In the genomic region with DNA sequence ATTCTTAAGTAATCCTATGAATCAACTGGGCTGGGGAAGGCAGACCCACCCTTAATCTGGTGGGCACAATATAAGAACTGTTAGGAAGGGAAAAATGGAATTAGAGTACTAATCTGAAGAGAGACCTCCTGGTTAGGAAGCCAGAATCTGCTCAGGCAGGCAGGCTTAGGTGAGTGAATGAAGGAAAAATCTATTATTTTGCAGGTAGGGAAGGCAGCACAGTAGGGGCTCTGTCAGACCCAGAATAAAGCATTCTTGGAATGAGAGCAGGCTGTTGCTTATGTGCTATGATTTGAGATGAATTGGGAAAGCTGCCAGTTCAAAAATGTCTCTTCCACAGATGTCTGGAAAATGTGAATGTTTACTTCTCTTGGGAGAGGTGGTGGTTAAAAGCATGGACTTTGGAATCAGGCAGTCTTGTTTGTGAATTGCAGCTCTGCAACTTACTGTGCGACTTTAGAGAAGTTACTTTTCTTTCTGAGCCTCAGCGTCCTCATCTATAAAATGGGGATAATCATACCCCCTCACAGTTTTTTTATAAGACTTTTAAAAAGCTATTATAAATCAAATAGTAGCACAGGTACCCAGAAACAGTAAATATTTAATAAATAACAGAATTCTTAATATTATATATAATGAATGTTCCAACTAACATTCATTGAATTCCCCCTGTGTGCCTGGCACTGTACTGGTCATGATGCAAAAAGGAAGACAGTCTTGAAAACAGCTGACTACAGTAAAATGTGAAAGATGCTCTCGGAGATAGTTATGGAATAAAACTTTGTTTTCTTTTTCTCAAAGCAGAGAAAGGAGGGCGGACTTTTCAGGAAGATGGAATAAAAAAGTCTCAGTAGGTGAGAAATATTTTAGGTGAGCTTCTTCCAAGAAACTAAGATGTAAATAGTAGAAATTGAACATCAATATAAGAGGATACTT, we compare ENCODE assay signal across 27 cellular contexts. TPM values are rescaled to one million over a fixed set of nuclear protein-coding genes. Genes with fewer than 3 reads are reported as not detected.
DNase-seq lines count a peak whose midpoint lies in the region; ATAC-seq, FAIRE-seq and TF ChIP-seq lines count a peak whose summit lies in the region.
"Had no signal": no experiment of that assay in that cellular context is flagged by ENCODE, and none has a peak within 500 bp of the region (broad histone marks: within the 10 kb centered on the region; RNA-seq: fewer than 3 reads in every experiment).

No MANE protein-coding gene starts in this region.

- no peak overlapping the region for H3K4me3 Mint-ChIP-seq in Calu3 (ENCODE audit: low read depth, unreplicated experiment)
- H3K4me3 Mint-ChIP-seq: activated CD4-positive, alpha-beta T cell treated with anti-CD3 and anti-CD28 coated beads, Interleukin-2, amount 10 ng/mL, durations not matched to agents 7 days and 5 days; activated T-cell treated with anti-CD3 and anti-CD28 coated beads, Interleukin-2, amount 50 U/mL, for 72 hours; CD4-positive, alpha-beta memory T cell; dendritic cell treated with granulocyte-macrophage colony-stimulating factor and Interleukin-4, amounts not matched to agents 40 ng/mL and 50 ng/mL, for 4 days; neural progenitor cell; type B pancreatic cell had no signal

- H3K9ac ChIP-seq in colonic mucosa (ENCODE audit: low read depth in 2 of 2, low read length in 2 of 2), result peak overlapping the region in 1 of 2 donors; percentile 27
- H3K9ac ChIP-seq in HepG2 (ENCODE audit: insufficient read depth, low read depth, low read length), result no peak overlapping the region
- H3K9ac ChIP-seq: neural progenitor cell had no signal

- POLR2A ChIA-PET in A549 (lab: Yijun Ruan, JAX), result interaction anchor here (1.1 kb wide), 1 partner anchor 16 kb away, joined by 8 read pairs; a partner anchor contains a TSS
- POLR2A ChIA-PET in HepG2 (lab: Yijun Ruan, JAX), result interaction anchor here (1.4 kb wide), 1 partner anchor 15 kb away, joined by 9 read pairs; a partner anchor contains a TSS

- intact Hi-C loops in colonic mucosa (cut with DNase I) (no loop called here), HepG2 (cut with micrococcal nuclease; ENCODE audit: unreplicated experiment) (no loop called here), Calu3 (cut with micrococcal nuclease; ENCODE audit: unreplicated experiment) (no loop called here)

- WGBS in A549 (ENCODE audit: missing lambda C conversion rate), result 43% methylated on average over 4 of the region's 4 CpGs
- WGBS in HepG2 (ENCODE audit: low lambda C conversion rate), result 47% methylated on average over 4 of the region's 4 CpGs

- peak; percentile 30 to 47; a peak in 4 of 6 replicates for ATAC-seq in A549
- ATAC-seq in HepG2, result peak; percentile 87
- ATAC-seq in GM21529 (IDR thresholded peaks at IDR 0.05; ENCODE audit: unreplicated experiment), result no peak
- ATAC-seq: activated T-cell treated with anti-CD3 and anti-CD28 coated beads, Interleukin-2, amount 50 U/mL, for 72 hours; right cardiac atrium had no signal

- H3K27me3 Mint-ChIP-seq in Calu3 (ENCODE audit: unreplicated experiment), result no peaks in the 10 kb centered on the region

- no peak overlapping the region for H3K27ac Mint-ChIP-seq in Calu3 (ENCODE audit: unreplicated experiment)
- H3K27ac Mint-ChIP-seq: activated CD4-positive, alpha-beta T cell treated with anti-CD3 and anti-CD28 coated beads, Interleukin-2, amount 10 ng/mL, durations not matched to agents 7 days and 5 days; activated T-cell treated with anti-CD3 and anti-CD28 coated beads, Interleukin-2, amount 50 U/mL, for 72 hours; CD4-positive, alpha-beta memory T cell; dendritic cell treated with granulocyte-macrophage colony-stimulating factor and Interleukin-4, amounts not matched to agents 40 ng/mL and 50 ng/mL, for 4 days; neural progenitor cell; type B pancreatic cell had no signal

- no peak overlapping the region for H2AFZ ChIP-seq in HepG2 (ENCODE audit: low read length)

- no peak for FAIRE-seq in A549 (lab: Jason Lieb, UNC)
- peak; percentile 55 for FAIRE-seq in HepG2 (lab: Jason Lieb, UNC)
- FAIRE-seq: A204.1, endometrium, GM19239, kidney had no signal

- H3K4me1 ChIP-seq in A549 (peaks cover 18% of the 10 kb centered on the region; the same call in 2 of the 3 replicates), colonic mucosa (no peaks in the 10 kb centered on the region), HepG2 (ENCODE audit: insufficient read depth, low read length) (peaks cover 28% of the 10 kb centered on the region)
- H3K4me1 ChIP-seq: Peyer's patch had no signal

- TF ChIP-seq RAD21 in A549 (conservative IDR thresholded peaks at IDR 0.05 in 1 of 2, IDR thresholded peaks at IDR 0.05 in 1 of 2), result no peak
- no peak for TF ChIP-seq RAD21 in HepG2 (CRISPR knock-in tag; IDR thresholded peaks at IDR 0.05)

- no peaks in the 10 kb centered on the region for H4K20me1 ChIP-seq in HepG2 (ENCODE audit: insufficient read depth, low read length)

- peak overlapping the region in 1 of 2 experiments; percentile 33; a peak in 1 of 6 replicates for H3K27ac ChIP-seq in A549
- peak overlapping the region; percentile 74 for H3K27ac ChIP-seq in colonic mucosa
- H3K27ac ChIP-seq in HepG2 (ENCODE audit: extremely low read length, insufficient read depth, low read length), result no peak overlapping the region
- H3K27ac ChIP-seq: neural progenitor cell, Peyer's patch had no signal

- H3K36me3 ChIP-seq in colonic mucosa (no peaks in the 10 kb centered on the region), HepG2 (replicated peaks in 1 of 2; ENCODE audit: control insufficient read depth in 1 of 2, insufficient read depth in 2 of 2, low read length in 2 of 2) (no peaks in the 10 kb centered on the region)
- H3K36me3 ChIP-seq: neural progenitor cell, Peyer's patch had no signal

- CTCF ChIA-PET in A549 (lab: Yijun Ruan, JAX) (no interaction called here), HepG2 (lab: Yijun Ruan, JAX; ENCODE audit: low intra/inter-chr PET ratio, low total read pairs) (no interaction called here), Calu3 (lab: Charles Lee) (no interaction called here)

- H3K27me3 ChIP-seq in colonic mucosa (no peaks in the 10 kb centered on the region), HepG2 (ENCODE audit: control insufficient read depth in 1 of 2, insufficient read depth in 2 of 2, low read length in 2 of 2) (no peaks in the 10 kb centered on the region)
- H3K27me3 ChIP-seq: neural progenitor cell, Peyer's patch had no signal

- no peaks in the 10 kb centered on the region for H3K36me3 Mint-ChIP-seq in Calu3 (ENCODE audit: insufficient read depth, unreplicated experiment)
- H3K36me3 Mint-ChIP-seq: type B pancreatic cell had no signal

- H3K9me3 Mint-ChIP-seq in Calu3 (ENCODE audit: low read depth, unreplicated experiment), result peaks cover 7% of the 10 kb centered on the region

- no peaks in the 10 kb centered on the region for H3K79me2 ChIP-seq in HepG2 (ENCODE audit: insufficient read depth, low read length)

- TF ChIP-seq CTCF in A549 (IDR thresholded peaks at IDR 0.05) (no peak), colonic mucosa (IDR thresholded peaks at IDR 0.05) (no peak), HepG2 (CRISPR knock-in tag; IDR thresholded peaks at IDR 0.05) (no peak), GM20000 (IDR thresholded peaks at IDR 0.05; ENCODE audit: extremely low read depth, missing control alignments) (no peak), Calu3 (IDR thresholded peaks at IDR 0.05; ENCODE audit: unreplicated experiment) (no peak)

- DNase-seq in A549 (ENCODE audit: low read depth in 1 of 2, low spot score in 1 of 2), result peak in 1 of 2 experiments; percentile 40
- peak; percentile 39 to 84 for DNase-seq in NCI-H446 (lab: John Stamatoyannopoulos, UW)
- peak; percentile 65 for DNase-seq in colonic mucosa
- DNase-seq in HepG2 (ENCODE audit: low spot score), result peak; percentile 86
- no peak for DNase-seq in GM20000 (ENCODE audit: low spot score)
- no peak for DNase-seq in CD1c-positive myeloid dendritic cell (ENCODE audit: extremely low spot score)
- DNase-seq in Calu3, result no peak
- DNase-seq: activated CD4-positive, alpha-beta T cell treated with anti-CD3 and anti-CD28 coated beads, Interleukin-2, amount 10 ng/mL, durations not matched to agents 7 days and 5 days; activated naive CD4-positive, alpha-beta T cell; activated T-cell treated with anti-CD3 and anti-CD28 coated beads, Interleukin-2, amount 50 U/mL, for 72 hours; AML-193; CD4-positive, alpha-beta memory T cell; DMS 273 treated with DMSO at 0.1 percent for 48 hours; kidney; NCI-H2171; NCI-H524 treated with DMSO at 0.1 percent for 48 hours; Peyer's patch; right cardiac atrium; SHP77 treated with DMSO at 0.1 percent for 48 hours; stimulated activated CD4-positive, alpha-beta T cell treated with anti-CD3 and anti-CD28 coated beads, Interleukin-2, amount 100 ng/mL, for 48 hours had no signal

- H3K4me2 ChIP-seq in A549, result peak overlapping the region; percentile 54
- H3K4me2 ChIP-seq in HepG2 (ENCODE audit: low read depth, low read length), result peak overlapping the region; percentile 55
- H3K4me2 ChIP-seq: neural progenitor cell had no signal

- TF ChIP-seq EP300 in A549 (IDR thresholded peaks at IDR 0.05) (no peak), HepG2 (IDR thresholded peaks at IDR 0.05; ENCODE audit: low read depth in 2 of 2, low read length in 2 of 2) (peak in 1 of 2 experiments; percentile 36; a peak in 2 of 4 replicates), HepG2 (CRISPR knock-in tag; IDR thresholded peaks at IDR 0.05; ENCODE audit: borderline replicate concordance) (no peak)

- H3K9me3 ChIP-seq in A549, result 0 out of 3 replicates have a peak, but pooled peaks cover 3% of the 10 kb centered on the region
- no peaks in the 10 kb centered on the region for H3K9me3 ChIP-seq in colonic mucosa
- no peaks in the 10 kb centered on the region for H3K9me3 ChIP-seq in HepG2 (ENCODE audit: low read length)
- H3K9me3 ChIP-seq: Peyer's patch had no signal

- no TSS peak for BruUV-seq in HepG2 (replicated peaks; lab: Mats Ljungman, UMichigan)
- no TSS peak for BruUV-seq in Calu3 (replicated peaks; lab: Mats Ljungman, UMichigan)

- in situ Hi-C loops in HepG2 (cut with HindIII; ENCODE audit: extremely low pct_ligation_motif_present, low pct_unique_long_range_greater_than_20kb), result no loop called here

- H3K4me3 ChIP-seq in A549, result no peak overlapping the region
- H3K4me3 ChIP-seq in colonic mucosa, result no peak overlapping the region
- peak overlapping the region in 1 of 3 experiments; percentile 26; a peak in 1 of 6 replicates for H3K4me3 ChIP-seq in HepG2 (replicated peaks in 1 of 3; ENCODE audit: insufficient read depth in 1 of 3, low read depth in 2 of 3, low read length in 3 of 3)
- H3K4me3 ChIP-seq: neural progenitor cell, Peyer's patch had no signal

- H3K4me1 Mint-ChIP-seq in Calu3 (ENCODE audit: low read depth, unreplicated experiment), result peaks cover 8% of the 10 kb centered on the region
- H3K4me1 Mint-ChIP-seq: activated CD4-positive, alpha-beta T cell treated with anti-CD3 and anti-CD28 coated beads, Interleukin-2, amount 10 ng/mL, durations not matched to agents 7 days and 5 days; CD4-positive, alpha-beta memory T cell had no signal

- TF ChIP-seq POLR2A in A549 (IDR thresholded peaks at IDR 0.05; ENCODE audit: low read length) (no peak), HepG2 (IDR thresholded peaks at IDR 0.05; ENCODE audit: insufficient read depth in 1 of 2, low read depth in 2 of 2, low read length in 2 of 2) (no peak)

RNA-seq across cellular contexts. Expression of a gene that starts 15.3 kb away (rescaled TPM):
- polyA plus RNA-seq in A549 (2011; rRNA removed) (21.4 and 24.9 TPM in 2 replicates), A549 (2017; fragmentation: RNase III; extraction: RNeasy Plus Mini Kit Qiagen cat#74134 plus additional on column Dnase treatment) (14.8 to 17.1 TPM (median 16.0 TPM) in 3 replicates), HepG2 (2011; rRNA removed) (13.5 and 17.7 TPM in 2 replicates)
- 3.5 and 4.4 TPM in 2 replicates for polyA plus RNA-seq in A549 (2012; cell fraction: cytosol; rRNA removed)
- polyA plus RNA-seq in A549 (2012; cell fraction: nucleus; rRNA removed), result 2.9 and 5.3 TPM in 2 replicates
- 31.5 and 32.7 TPM in 2 replicates for polyA minus RNA-seq in A549 (2011; rRNA and poly(A)+ RNA removed)
- total RNA-seq in colonic mucosa (10 to 100 TPM; 46.9 to 66.2 TPM), HepG2 (2016; rRNA removed; fragmentation: Illumina TruSeq; extraction: Trizol) (51.7 and 66.7 TPM in 2 replicates), Calu3 (2022) (69.4 and 76.0 TPM in 2 replicates)
- total RNA-seq in HepG2 (2016; cell fraction: cytosol; rRNA removed; fragmentation: Illumina TruSeq; extraction: Trizol; ENCODE audit: low read depth), result 15.4 and 16.6 TPM in 2 replicates
- 59.1 and 68.6 TPM in 2 replicates for total RNA-seq in HepG2 (2016; cell fraction: insoluble cytoplasmic fraction; rRNA removed; fragmentation: Illumina TruSeq; extraction: Trizol)
- total RNA-seq in HepG2 (2016; cell fraction: membrane; rRNA removed; fragmentation: Illumina TruSeq; extraction: Trizol), result 32.4 and 36.1 TPM in 2 replicates
- total RNA-seq in HepG2 (2016; cell fraction: nucleus; rRNA removed; fragmentation: Illumina TruSeq; extraction: Trizol), result 95.4 and 114 TPM in 2 replicates
- polyA plus RNA-seq in HepG2 (2011; cell fraction: cytosol; rRNA removed), result 5.6 and 9.2 TPM in 2 replicates
- polyA plus RNA-seq in HepG2 (2011; cell fraction: nucleus; rRNA removed), result 12.6 and 17.0 TPM in 2 replicates
- polyA plus RNA-seq in HepG2 (2012), result 23.8 and 26.0 TPM in 2 replicates
- 6.2 and 6.9 TPM in 2 replicates for polyA plus RNA-seq in HepG2 (2016; cell fraction: cytosol; fragmentation: Illumina TruSeq; extraction: Trizol; ENCODE audit: low read depth)
- polyA plus RNA-seq in HepG2 (2016; cell fraction: insoluble cytoplasmic fraction; fragmentation: Illumina TruSeq; extraction: Trizol; ENCODE audit: low read depth), result 40.2 and 44.0 TPM in 2 replicates
- polyA plus RNA-seq in HepG2 (2016; cell fraction: membrane; fragmentation: Illumina TruSeq; extraction: Trizol; ENCODE audit: low read depth), result 11.7 and 13.7 TPM in 2 replicates
- 40.4 and 40.6 TPM in 2 replicates for polyA plus RNA-seq in HepG2 (2016; cell fraction: nucleus; fragmentation: Illumina TruSeq; extraction: Trizol; ENCODE audit: insufficient read depth, low read depth)
- 36.3 and 49.9 TPM in 2 replicates for polyA minus RNA-seq in HepG2 (2011; rRNA and poly(A)+ RNA removed; ENCODE audit: low replicate concordance)
- 31.6 and 42.4 TPM in 2 replicates for polyA minus RNA-seq in HepG2 (2011; cell fraction: cytosol; rRNA and poly(A)+ RNA removed)
- polyA minus RNA-seq in HepG2 (2011; cell fraction: nucleus; rRNA and poly(A)+ RNA removed), result 239 and 242 TPM in 2 replicates

Comparison
In these comparisons a context has a peak if more than half of its experiments do, and no peak if none do; other contexts are left out.
1. DNase-seq: peak in NCI-H446 (2 of 2), colonic mucosa (single experiment) and HepG2 (single experiment); none in GM20000 (single experiment), CD1c-positive myeloid dendritic cell (single experiment) and Calu3 (single experiment).